16 cellular contexts compared by ENCODE assay signal in the genomic region with DNA sequence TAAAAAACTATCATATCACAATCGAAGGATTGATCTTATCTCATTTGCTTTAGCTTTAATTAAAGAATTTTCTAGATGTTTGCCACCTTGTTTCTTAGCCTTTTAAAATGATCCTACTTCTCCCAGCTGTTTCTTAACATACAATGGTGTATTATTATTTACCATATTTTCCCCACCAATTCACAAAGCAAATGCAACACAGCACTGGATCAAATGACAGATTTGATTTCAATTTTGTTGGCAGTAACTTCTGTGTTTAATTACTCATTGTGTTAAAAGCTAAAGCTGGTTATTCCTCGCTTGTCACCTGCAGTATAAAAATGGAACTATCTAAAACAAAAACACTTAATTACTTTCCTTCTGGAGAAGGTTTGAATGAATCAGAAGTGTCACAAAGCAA.
"Had no signal": no experiment of that assay in that cellular context is flagged by ENCODE, and none has a peak within 500 bp of the region (broad histone marks: within the 10 kb centered on the region; RNA-seq: fewer than 3 reads in every experiment).

No MANE protein-coding gene starts in this region.

- FAIRE-seq: frontal cortex had no signal

- H3K27me3 ChIP-seq: heart left ventricle, sigmoid colon had no signal

- H3K9me3 ChIP-seq: heart left ventricle, mucosa of descending colon, sigmoid colon, thoracic aorta had no signal

- H3K36me3 ChIP-seq: sigmoid colon, thoracic aorta had no signal

- DNase-seq: activated CD4-positive, alpha-beta T cell treated with anti-CD3 and anti-CD28 coated beads, Interleukin-2, amount 50 U/mL, for 1 hour; activated CD8-positive, alpha-beta memory T cell treated with anti-CD3 and anti-CD28 coated beads, Interleukin-2, amount 50 U/mL, for 4 hours; activated naive CD4-positive, alpha-beta T cell treated with anti-CD3 and anti-CD28 coated beads, Interleukin-2, amount 10 ng/mL, durations not matched to agents 7 days and 5 days; activated T-cell treated with anti-CD3 and anti-CD28 coated beads, Interleukin-2, amount 50 U/mL, for 4 hours; aorta; erythroblast; heart left ventricle; mucosa of descending colon; naive B cell; sigmoid colon; stimulated activated naive B cell treated with anti-CD40 and anti-IgM and Interleukin-4, amounts not matched to agents 10 μg/mL and 1 μg/mL and 100 μg/mL, for 72 hours had no signal

- H3K4me3 Mint-ChIP-seq: activated naive CD4-positive, alpha-beta T cell treated with anti-CD3 and anti-CD28 coated beads, Interleukin-2, amount 10 ng/mL, durations not matched to agents 7 days and 5 days; activated T-cell treated with anti-CD3 and anti-CD28 coated beads, Interleukin-2, amount 50 U/mL, for 4 hours; memory B cell; naive B cell; stimulated activated naive B cell treated with anti-CD40 and anti-IgM and Interleukin-4, amounts not matched to agents 10 μg/mL and 1 μg/mL and 100 μg/mL, for 72 hours had no signal

- H3K4me1 Mint-ChIP-seq: activated naive CD4-positive, alpha-beta T cell treated with anti-CD3 and anti-CD28 coated beads, Interleukin-2, amount 10 ng/mL, durations not matched to agents 7 days and 5 days; memory B cell; naive B cell; stimulated activated naive B cell treated with anti-CD40 and anti-IgM and Interleukin-4, amounts not matched to agents 10 μg/mL and 1 μg/mL and 100 μg/mL, for 72 hours had no signal

- H3K9me3 Mint-ChIP-seq: activated T-cell treated with anti-CD3 and anti-CD28 coated beads, Interleukin-2, amount 50 U/mL, for 4 hours had no signal

- H2AFZ ChIP-seq: parathyroid adenoma had no signal

- H3K27me3 Mint-ChIP-seq: activated naive CD4-positive, alpha-beta T cell treated with anti-CD3 and anti-CD28 coated beads, Interleukin-2, amount 10 ng/mL, durations not matched to agents 7 days and 5 days; stimulated activated naive B cell treated with anti-CD40 and anti-IgM and Interleukin-4, amounts not matched to agents 10 μg/mL and 1 μg/mL and 100 μg/mL, for 72 hours had no signal

- H3K27ac Mint-ChIP-seq: activated naive CD4-positive, alpha-beta T cell treated with anti-CD3 and anti-CD28 coated beads, Interleukin-2, amount 10 ng/mL, durations not matched to agents 7 days and 5 days; memory B cell; stimulated activated naive B cell treated with anti-CD40 and anti-IgM and Interleukin-4, amounts not matched to agents 10 μg/mL and 1 μg/mL and 100 μg/mL, for 72 hours had no signal

- H3K27ac ChIP-seq: coronary artery, parathyroid adenoma had no signal

- H3K4me3 ChIP-seq: coronary artery, heart left ventricle, mucosa of descending colon, sigmoid colon, thoracic aorta had no signal

- H3K36me3 Mint-ChIP-seq: activated naive CD4-positive, alpha-beta T cell treated with anti-CD3 and anti-CD28 coated beads, Interleukin-2, amount 10 ng/mL, durations not matched to agents 7 days and 5 days had no signal
